In the genomic region with DNA sequence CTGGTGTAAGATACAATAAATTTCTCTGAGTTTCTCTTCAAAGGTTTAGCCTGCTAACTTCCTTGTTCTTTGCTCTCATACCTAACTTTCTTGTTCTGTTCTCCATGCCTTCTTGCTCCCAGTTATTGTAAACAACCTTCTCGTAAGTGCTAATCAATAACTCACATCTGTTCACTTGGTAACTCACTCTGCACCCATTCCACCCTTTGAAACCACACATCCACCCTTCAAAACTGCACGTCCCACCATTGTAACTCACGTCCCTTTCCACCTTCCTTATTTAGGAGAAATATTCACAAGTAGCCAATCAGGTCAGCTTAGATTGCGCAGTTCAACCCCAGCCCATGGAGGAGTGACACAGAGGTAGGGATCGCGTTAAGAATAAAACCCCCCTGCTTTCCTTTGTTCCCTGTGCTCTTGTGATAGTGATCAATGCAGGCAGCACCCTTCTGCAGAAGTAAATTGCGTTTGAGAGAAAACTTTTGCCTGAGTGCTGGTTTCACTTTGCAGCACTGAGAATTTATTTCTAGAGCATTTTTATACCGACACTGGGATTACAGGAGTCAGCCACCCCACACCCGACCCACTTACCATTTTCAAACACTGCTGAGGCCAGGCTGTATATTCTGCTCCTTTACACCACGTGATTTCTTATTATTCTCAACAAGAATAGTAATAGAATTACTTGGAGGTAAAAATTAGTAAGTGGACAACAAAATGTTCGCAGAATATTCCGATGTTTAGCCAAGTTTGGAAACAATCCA, we compare ENCODE assay signal across 22 cellular contexts.
A peak's percentile ranks its signal among the peaks of the same experiment; 100 is the strongest.
DNase-seq lines count a peak whose midpoint lies in the region; ATAC-seq, FAIRE-seq and TF ChIP-seq lines count a peak whose summit lies in the region.
"Had no signal": no experiment of that assay in that cellular context is flagged by ENCODE, and none has a peak within 500 bp of the region (broad histone marks: within the 10 kb centered on the region; RNA-seq: fewer than 3 reads in every experiment).

No MANE protein-coding gene starts in this region.

- no peak overlapping the region for H3K9ac ChIP-seq in endodermal cell (ENCODE audit: extremely low read depth, low read length, poor library complexity, severe bottlenecking)
- H3K9ac ChIP-seq: GM23248 had no signal

- H3K4me1 Mint-ChIP-seq in GM23338: peaks cover 16% of the 10 kb centered on the region
- peaks cover 14% of the 10 kb centered on the region for H3K4me1 Mint-ChIP-seq in endodermal cell
- H3K4me1 Mint-ChIP-seq in activated T-cell treated with anti-CD3 and anti-CD28 coated beads, Interleukin-2, amount 50 U/mL, for 24 hours (ENCODE audit: low read depth): no peaks in the 10 kb centered on the region
- H3K4me1 Mint-ChIP-seq: activated naive CD4-positive, alpha-beta T cell treated with anti-CD3 and anti-CD28 coated beads, Interleukin-2, amount 50 U/mL, for 24 hours had no signal

- H3K4me3 Mint-ChIP-seq in GM23338: no peak overlapping the region
- H3K4me3 Mint-ChIP-seq in endodermal cell: no peak overlapping the region
- H3K4me3 Mint-ChIP-seq in activated T-cell treated with anti-CD3 and anti-CD28 coated beads, Interleukin-2, amount 50 U/mL, for 24 hours: no peak overlapping the region
- H3K4me3 Mint-ChIP-seq: activated naive CD4-positive, alpha-beta T cell treated with anti-CD3 and anti-CD28 coated beads, Interleukin-2, amount 50 U/mL, for 24 hours; activated T-helper 1 cell treated with anti-CD3 and anti-CD28 coated beads, Interleukin-12 subunit alpha, Interleukin-12 subunit beta, Interleukin-2, Interleukin-4 antibody, amounts not matched to agents 30 ng/mL and 10 ng/mL and 1 ng/mL, durations not matched to agents 14 hours and 24 hours and 36 hours had no signal

- H3K9me3 Mint-ChIP-seq in GM23338 (peaks cover 1% of the 10 kb centered on the region; the same call in 1 of the 3 replicates), endodermal cell (peaks cover 24% of the 10 kb centered on the region)
- H3K9me3 Mint-ChIP-seq in activated T-cell treated with anti-CD3 and anti-CD28 coated beads, Interleukin-2, amount 50 U/mL, for 24 hours: peaks cover 11% of the 10 kb centered on the region

- H3K9me3 ChIP-seq in endodermal cell (ENCODE audit: control insufficient read depth, low read length): peaks cover 4% of the 10 kb centered on the region
- H3K9me3 ChIP-seq: mucosa of descending colon had no signal

- H3K4me3 ChIP-seq in GM23338 (no peak overlapping the region), endodermal cell (ENCODE audit: low read length) (no peak overlapping the region)
- H3K4me3 ChIP-seq: GM23248, mucosa of descending colon, tibial nerve had no signal

- no peaks in the 10 kb centered on the region for H4K20me1 ChIP-seq in GM23338 (replicated peaks; ENCODE audit: insufficient read depth)

- DNase-seq in GM23338 (ENCODE audit: low spot score): no peak
- peak; percentile 16 for DNase-seq in SK-MEL-5 (ENCODE audit: low read depth, low spot score)
- no peak for DNase-seq in endodermal cell
- DNase-seq in renal cortical epithelial cell (ENCODE audit: low read depth): peak; percentile 7
- DNase-seq in T-helper 2 cell: no peak
- no peak for DNase-seq in GM12891 (ENCODE audit: insufficient read length, low spot score)
- no peak for DNase-seq in SIG-M5 (lab: John Stamatoyannopoulos, UW)
- DNase-seq in activated T-cell treated with anti-CD3 and anti-CD28 coated beads, Interleukin-2, amount 50 U/mL, for 24 hours: no peak
- DNase-seq: activated CD4-positive, alpha-beta T cell treated with anti-CD3 and anti-CD28 coated beads for 48 hours; DMS79 treated with DMSO at 0.1 percent for 48 hours; GM23248; mucosa of descending colon; NCI-H1436 treated with DMSO at 0.1 percent for 48 hours; NCI-H526 treated with DMSO at 0.1 percent for 48 hours; stimulated activated CD4-positive, alpha-beta T cell treated with anti-CD3 and anti-CD28 coated beads, Interleukin-12 subunit alpha, Interleukin-12 subunit beta, amount 100 ng/mL, for 4 hours; stimulated activated CD4-positive, alpha-beta T cell treated with anti-CD3 and anti-CD28 coated beads, Interleukin-4, amount 100 ng/mL, for 4 hours; stimulated activated naive CD8-positive, alpha-beta T cell treated with anti-CD3 and anti-CD28 coated beads, Interleukin-15, Interleukin-2, amounts not matched to agents 100 U/mL and 50 U/mL, for 24 hours had no signal

- H3K27ac ChIP-seq in GM23338 (ENCODE audit: low read depth) (no peak overlapping the region), endodermal cell (ENCODE audit: low read depth, low read length) (no peak overlapping the region)
- H3K27ac ChIP-seq: epithelial cell of prostate, GM23248, tibial nerve had no signal

- TF ChIP-seq POLR2A in GM12891 (IDR thresholded peaks at IDR 0.05; ENCODE audit: low read depth, low read length): no peak

- H3K79me2 ChIP-seq in GM23338 (replicated peaks; ENCODE audit: insufficient read depth): no peaks in the 10 kb centered on the region

- H3K27me3 ChIP-seq in GM23338 (ENCODE audit: insufficient read depth): no peaks in the 10 kb centered on the region
- H3K27me3 ChIP-seq in endodermal cell (ENCODE audit: control insufficient read depth, insufficient read depth, low read length, poor library complexity, severe bottlenecking): no peaks in the 10 kb centered on the region
- H3K27me3 ChIP-seq: tibial nerve had no signal

- FAIRE-seq in GM12891 (lab: Jason Lieb, UNC): no peak
- FAIRE-seq: astrocyte had no signal

- peak overlapping the region; percentile 49 for H3K4me2 ChIP-seq in GM23338

- H3K27ac Mint-ChIP-seq in GM23338: peak overlapping the region; percentile 11; the same call in 1 of the 2 replicates
- peak overlapping the region; percentile 2 for H3K27ac Mint-ChIP-seq in endodermal cell
- H3K27ac Mint-ChIP-seq in activated T-cell treated with anti-CD3 and anti-CD28 coated beads, Interleukin-2, amount 50 U/mL, for 24 hours: no peak overlapping the region
- H3K27ac Mint-ChIP-seq: activated naive CD4-positive, alpha-beta T cell treated with anti-CD3 and anti-CD28 coated beads, Interleukin-2, amount 50 U/mL, for 24 hours; activated T-helper 1 cell treated with anti-CD3 and anti-CD28 coated beads, Interleukin-12 subunit alpha, Interleukin-12 subunit beta, Interleukin-2, Interleukin-4 antibody, amounts not matched to agents 30 ng/mL and 10 ng/mL and 1 ng/mL, durations not matched to agents 14 hours and 24 hours and 36 hours had no signal

- peak; percentile 39; the same call in 2 of the 3 replicates for ATAC-seq in GM23338
- ATAC-seq: mucosa of descending colon; stimulated activated naive CD8-positive, alpha-beta T cell treated with anti-CD3 and anti-CD28 coated beads, Interleukin-15, Interleukin-2, amounts not matched to agents 100 U/mL and 50 U/mL, for 24 hours had no signal

- no peaks in the 10 kb centered on the region for H3K9me2 ChIP-seq in GM23338 (ENCODE audit: insufficient read depth)

- in situ Hi-C loops in SK-MEL-5 (cut with HindIII; ENCODE audit: low pct_unique_long_range_greater_than_20kb, low sequenced_read_pairs): no loop called here

- H3K36me3 Mint-ChIP-seq in GM23338 (ENCODE audit: low read depth) (0 out of 3 replicates have a peak, but pooled peaks cover 3% of the 10 kb centered on the region), endodermal cell (ENCODE audit: low read depth) (peaks cover 4% of the 10 kb centered on the region)
- no peaks in the 10 kb centered on the region for H3K36me3 Mint-ChIP-seq in activated T-cell treated with anti-CD3 and anti-CD28 coated beads, Interleukin-2, amount 50 U/mL, for 24 hours (ENCODE audit: low read depth)
- H3K36me3 Mint-ChIP-seq: activated naive CD4-positive, alpha-beta T cell treated with anti-CD3 and anti-CD28 coated beads, Interleukin-2, amount 50 U/mL, for 24 hours had no signal

- H3K4me1 ChIP-seq in GM23338 (ENCODE audit: insufficient read depth): peaks cover 20% of the 10 kb centered on the region
- H3K4me1 ChIP-seq in endodermal cell (ENCODE audit: control insufficient read depth, insufficient read depth, low read length): no peaks in the 10 kb centered on the region
- H3K4me1 ChIP-seq: tibial nerve had no signal

- TF ChIP-seq CTCF in GM23338 (conservative IDR thresholded peaks at IDR 0.05; ENCODE audit: low read depth in 2 of 2): no peak
- no peak for TF ChIP-seq CTCF in endodermal cell (conservative IDR thresholded peaks at IDR 0.05)

- peak overlapping the region; percentile 89 for H2AFZ ChIP-seq in GM23338
- H2AFZ ChIP-seq: GM23248 had no signal

- no peaks in the 10 kb centered on the region for H3F3A ChIP-seq in GM23338 (replicated peaks; ENCODE audit: low read depth)

- H3K36me3 ChIP-seq in GM23338 (ENCODE audit: insufficient read depth): no peaks in the 10 kb centered on the region
- no peaks in the 10 kb centered on the region for H3K36me3 ChIP-seq in endodermal cell (ENCODE audit: control insufficient read depth, insufficient read depth, low read length)
- H3K36me3 ChIP-seq: tibial nerve had no signal

- WGBS in endodermal cell (ENCODE audit: insufficient coverage in 1 of 2, insufficient read length in 1 of 2), 2 experiments: 67 to 85% methylated on average over 4 to 12 of the region's 12 CpGs

- no peaks in the 10 kb centered on the region for H3K27me3 Mint-ChIP-seq in GM23338 (ENCODE audit: insufficient read depth, low read depth, poor library complexity)
- H3K27me3 Mint-ChIP-seq in endodermal cell (ENCODE audit: insufficient read depth): no peaks in the 10 kb centered on the region
- H3K27me3 Mint-ChIP-seq in activated T-cell treated with anti-CD3 and anti-CD28 coated beads, Interleukin-2, amount 50 U/mL, for 24 hours: no peaks in the 10 kb centered on the region
- H3K27me3 Mint-ChIP-seq: activated naive CD4-positive, alpha-beta T cell treated with anti-CD3 and anti-CD28 coated beads, Interleukin-2, amount 50 U/mL, for 24 hours had no signal

TF ChIP-seq in GM12891, 5 proteins besides CTCF, POLR2A, EP300 and RAD21:
- no peak for TF ChIP-seq POU2F2 (IDR thresholded peaks at IDR 0.05; ENCODE audit: low read depth, low read length)
- no peak for TF ChIP-seq PAX5 (IDR thresholded peaks at IDR 0.05; ENCODE audit: insufficient read depth, low read length, severe bottlenecking)
- no peak for TF ChIP-seq TAF1 (IDR thresholded peaks at IDR 0.05; ENCODE audit: low read depth, low read length)
- no peak for TF ChIP-seq SPI1 (IDR thresholded peaks at IDR 0.05; ENCODE audit: low read depth, low read length)
- TF ChIP-seq POLR2AphosphoS5 (IDR thresholded peaks at IDR 0.05; ENCODE audit: low read depth, low read length): no peak

Comparison
In these comparisons a context has a peak if more than half of its experiments do, and no peak if none do; other contexts are left out.
1. DNase-seq: peak in SK-MEL-5 (single experiment) and renal cortical epithelial cell (single experiment); none in GM23338 (single experiment), endodermal cell (single experiment), T-helper 2 cell (0 of 5), GM12891 (single experiment), SIG-M5 (single experiment) and activated T-cell treated with anti-CD3 and anti-CD28 coated beads, Interleukin-2, amount 50 U/mL, for 24 hours (single experiment).